ENCODE assay signal across 24 cellular contexts in genomic region chr5:144433893-144434292, GRCh38.
"Had no signal": no experiment of that assay in that cellular context is flagged by ENCODE, and none has a peak within 500 bp of the region (broad histone marks: within the 10 kb centered on the region; RNA-seq: fewer than 3 reads in every experiment).

No MANE protein-coding gene starts in this region.

- H3K27me3 ChIP-seq: adrenal gland, breast epithelium, esophagus muscularis mucosa, sigmoid colon, transverse colon had no signal

- H3K4me2 ChIP-seq: smooth muscle cell had no signal

- ATAC-seq: activated CD8-positive, alpha-beta T cell treated with anti-CD3 and anti-CD28 coated beads, Interleukin-2, amount 10 ng/mL, durations not matched to agents 7 days and 5 days; activated T-cell treated with anti-CD3 and anti-CD28 coated beads, Interleukin-2, amount 50 U/mL, for 4 hours; effector memory CD8-positive, alpha-beta T cell; stimulated activated memory B cell treated with anti-CD40 and anti-IgM and Interleukin-4, amounts not matched to agents 10 μg/mL and 1 μg/mL and 100 μg/mL, for 72 hours had no signal

- H3K27ac ChIP-seq: adrenal gland, breast epithelium, esophagus muscularis mucosa, sigmoid colon, transverse colon had no signal

- H3K9me3 Mint-ChIP-seq: activated T-helper 2 cell treated with anti-CD3 and anti-CD28 coated beads, Interferon-gamma antibody, Interleukin-2, Interleukin-4, amounts not matched to agents 10 μg/mL and 5 μg/mL and 100 μg/mL, durations not matched to agents 14 hours and 24 hours and 36 hours had no signal

- DNase-seq: activated CD4-positive, alpha-beta T cell treated with anti-CD3 and anti-CD28 coated beads, Interleukin-2, amount 10 ng/mL, durations not matched to agents 7 days and 5 days; activated CD4-positive, CD25-positive, alpha-beta regulatory T cell treated with anti-CD3 and anti-CD28 coated beads, Interleukin-2, amount 50 U/mL, for 72 hours; activated CD8-positive, alpha-beta T cell treated with anti-CD3 and anti-CD28 coated beads, Interleukin-2, amount 10 ng/mL, durations not matched to agents 7 days and 5 days; activated naive CD4-positive, alpha-beta T cell; activated T-cell treated with anti-CD3 and anti-CD28 coated beads, Interleukin-2, amount 50 U/mL, for 4 hours; adrenal gland; effector memory CD8-positive, alpha-beta T cell; glutamatergic neuron; hippocampal formation; naive B cell; occipital lobe; posterior cingulate gyrus; retina; sigmoid colon; stimulated activated CD4-positive, alpha-beta T cell treated with anti-CD3 and anti-CD28 coated beads, Interleukin-15, amount 100 ng/mL, for 24 hours; transverse colon had no signal

- H3K36me3 Mint-ChIP-seq: activated naive CD8-positive, alpha-beta T cell; memory B cell; naive B cell; stimulated activated memory B cell treated with anti-CD40 and anti-IgM and Interleukin-4, amounts not matched to agents 10 μg/mL and 1 μg/mL and 100 μg/mL, for 72 hours had no signal

- H3K4me1 Mint-ChIP-seq: activated CD4-positive, alpha-beta T cell treated with anti-CD3 and anti-CD28 coated beads, Interleukin-2, amount 10 ng/mL, durations not matched to agents 7 days and 5 days; central memory CD8-positive, alpha-beta T cell; memory B cell; naive B cell; stimulated activated memory B cell treated with anti-CD40 and anti-IgM and Interleukin-4, amounts not matched to agents 10 μg/mL and 1 μg/mL and 100 μg/mL, for 72 hours had no signal

- H3K27me3 Mint-ChIP-seq: activated CD4-positive, alpha-beta T cell treated with anti-CD3 and anti-CD28 coated beads, Interleukin-2, amount 10 ng/mL, durations not matched to agents 7 days and 5 days; activated naive CD8-positive, alpha-beta T cell; central memory CD8-positive, alpha-beta T cell; effector memory CD8-positive, alpha-beta T cell; memory B cell; naive B cell; stimulated activated memory B cell treated with anti-CD40 and anti-IgM and Interleukin-4, amounts not matched to agents 10 μg/mL and 1 μg/mL and 100 μg/mL, for 72 hours had no signal

- H3K27ac Mint-ChIP-seq: activated CD4-positive, alpha-beta T cell treated with anti-CD3 and anti-CD28 coated beads, Interleukin-2, amount 10 ng/mL, durations not matched to agents 7 days and 5 days; activated CD8-positive, alpha-beta T cell treated with anti-CD3 and anti-CD28 coated beads, Interleukin-2, amount 10 ng/mL, durations not matched to agents 7 days and 5 days; activated naive CD8-positive, alpha-beta T cell; activated T-helper 2 cell treated with anti-CD3 and anti-CD28 coated beads, Interferon-gamma antibody, Interleukin-2, Interleukin-4, amounts not matched to agents 10 μg/mL and 5 μg/mL and 100 μg/mL, durations not matched to agents 14 hours and 24 hours and 36 hours; effector memory CD8-positive, alpha-beta T cell; memory B cell; naive B cell; stimulated activated memory B cell treated with anti-CD40 and anti-IgM and Interleukin-4, amounts not matched to agents 10 μg/mL and 1 μg/mL and 100 μg/mL, for 72 hours had no signal

- H3K9me3 ChIP-seq: adrenal gland, breast epithelium, esophagus muscularis mucosa, sigmoid colon, transverse colon had no signal

- H3K36me3 ChIP-seq: adrenal gland, breast epithelium, esophagus muscularis mucosa, sigmoid colon, transverse colon had no signal

- H3K4me1 ChIP-seq: adrenal gland, breast epithelium, esophagus muscularis mucosa, sigmoid colon, transverse colon had no signal

- H3K4me3 ChIP-seq: adrenal gland, breast epithelium, esophagus muscularis mucosa, sigmoid colon, smooth muscle cell, transverse colon had no signal

- H3K4me3 Mint-ChIP-seq: activated CD4-positive, alpha-beta T cell treated with anti-CD3 and anti-CD28 coated beads, Interleukin-2, amount 10 ng/mL, durations not matched to agents 7 days and 5 days; activated CD8-positive, alpha-beta T cell treated with anti-CD3 and anti-CD28 coated beads, Interleukin-2, amount 10 ng/mL, durations not matched to agents 7 days and 5 days; activated naive CD8-positive, alpha-beta T cell; activated T-cell treated with anti-CD3 and anti-CD28 coated beads, Interleukin-2, amount 50 U/mL, for 4 hours; central memory CD8-positive, alpha-beta T cell; effector memory CD8-positive, alpha-beta T cell; memory B cell; naive B cell; stimulated activated memory B cell treated with anti-CD40 and anti-IgM and Interleukin-4, amounts not matched to agents 10 μg/mL and 1 μg/mL and 100 μg/mL, for 72 hours had no signal
